ENCODE assay signal across 2 cellular contexts in genomic region chr11:129223701-129224149, GRCh38.
TF ChIP-seq lines count a peak whose summit lies in the region.

No MANE protein-coding gene starts in this region.

TF ChIP-seq in HepG2, 621 proteins besides CTCF, POLR2A, EP300 and RAD21:
- no peak for TF ChIP-seq ZFP37 (CRISPR knock-in tag; IDR thresholded peaks at IDR 0.05; ENCODE audit: borderline replicate concordance)
- TF ChIP-seq SMARCE1 (IDR thresholded peaks at IDR 0.05; ENCODE audit: borderline replicate concordance), result no peak
- TF ChIP-seq, protein P1, sequence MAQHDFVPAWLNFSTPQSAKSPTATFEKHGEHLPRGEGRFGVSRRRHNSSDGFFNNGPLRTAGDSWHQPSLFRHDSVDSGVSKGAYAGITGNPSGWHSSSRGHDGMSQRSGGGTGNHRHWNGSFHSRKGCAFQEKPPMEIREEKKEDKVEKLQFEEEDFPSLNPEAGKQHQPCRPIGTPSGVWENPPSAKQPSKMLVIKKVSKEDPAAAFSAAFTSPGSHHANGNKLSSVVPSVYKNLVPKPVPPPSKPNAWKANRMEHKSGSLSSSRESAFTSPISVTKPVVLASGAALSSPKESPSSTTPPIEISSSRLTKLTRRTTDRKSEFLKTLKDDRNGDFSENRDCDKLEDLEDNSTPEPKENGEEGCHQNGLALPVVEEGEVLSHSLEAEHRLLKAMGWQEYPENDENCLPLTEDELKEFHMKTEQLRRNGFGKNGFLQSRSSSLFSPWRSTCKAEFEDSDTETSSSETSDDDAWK (CRISPR knock-in tag; IDR thresholded peaks at IDR 0.05), result no peak
- no peak for TF ChIP-seq NR3C1 (CRISPR knock-in tag; IDR thresholded peaks at IDR 0.05)
- no peak for TF ChIP-seq FUBP1 (CRISPR knock-in tag; IDR thresholded peaks at IDR 0.05; ENCODE audit: borderline replicate concordance)
- no peak for TF ChIP-seq ZFP90 (CRISPR knock-in tag; IDR thresholded peaks at IDR 0.05; ENCODE audit: borderline replicate concordance)
- no peak for TF ChIP-seq IKZF5 (CRISPR knock-in tag; IDR thresholded peaks at IDR 0.05)
- TF ChIP-seq PLSCR1 (CRISPR knock-in tag; IDR thresholded peaks at IDR 0.05; ENCODE audit: borderline replicate concordance), result no peak
- no peak for TF ChIP-seq ZNF263 (CRISPR knock-in tag; IDR thresholded peaks at IDR 0.05)
- no peak for TF ChIP-seq ZNF549 (CRISPR knock-in tag; IDR thresholded peaks at IDR 0.05)
- TF ChIP-seq, protein P2, sequence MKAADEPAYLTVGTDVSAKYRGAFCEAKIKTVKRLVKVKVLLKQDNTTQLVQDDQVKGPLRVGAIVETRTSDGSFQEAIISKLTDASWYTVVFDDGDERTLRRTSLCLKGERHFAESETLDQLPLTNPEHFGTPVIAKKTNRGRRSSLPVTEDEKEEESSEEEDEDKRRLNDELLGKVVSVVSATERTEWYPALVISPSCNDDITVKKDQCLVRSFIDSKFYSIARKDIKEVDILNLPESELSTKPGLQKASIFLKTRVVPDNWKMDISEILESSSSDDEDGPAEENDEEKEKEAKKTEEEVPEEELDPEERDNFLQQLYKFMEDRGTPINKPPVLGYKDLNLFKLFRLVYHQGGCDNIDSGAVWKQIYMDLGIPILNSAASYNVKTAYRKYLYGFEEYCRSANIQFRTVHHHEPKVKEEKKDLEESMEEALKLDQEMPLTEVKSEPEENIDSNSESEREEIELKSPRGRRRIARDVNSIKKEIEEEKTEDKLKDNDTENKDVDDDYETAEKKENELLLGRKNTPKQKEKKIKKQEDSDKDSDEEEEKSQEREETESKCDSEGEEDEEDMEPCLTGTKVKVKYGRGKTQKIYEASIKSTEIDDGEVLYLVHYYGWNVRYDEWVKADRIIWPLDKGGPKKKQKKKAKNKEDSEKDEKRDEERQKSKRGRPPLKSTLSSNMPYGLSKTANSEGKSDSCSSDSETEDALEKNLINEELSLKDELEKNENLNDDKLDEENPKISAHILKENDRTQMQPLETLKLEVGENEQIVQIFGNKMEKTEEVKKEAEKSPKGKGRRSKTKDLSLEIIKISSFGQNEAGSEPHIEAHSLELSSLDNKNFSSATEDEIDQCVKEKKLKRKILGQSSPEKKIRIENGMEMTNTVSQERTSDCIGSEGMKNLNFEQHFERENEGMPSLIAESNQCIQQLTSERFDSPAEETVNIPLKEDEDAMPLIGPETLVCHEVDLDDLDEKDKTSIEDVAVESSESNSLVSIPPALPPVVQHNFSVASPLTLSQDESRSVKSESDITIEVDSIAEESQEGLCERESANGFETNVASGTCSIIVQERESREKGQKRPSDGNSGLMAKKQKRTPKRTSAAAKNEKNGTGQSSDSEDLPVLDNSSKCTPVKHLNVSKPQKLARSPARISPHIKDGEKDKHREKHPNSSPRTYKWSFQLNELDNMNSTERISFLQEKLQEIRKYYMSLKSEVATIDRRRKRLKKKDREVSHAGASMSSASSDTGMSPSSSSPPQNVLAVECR (CRISPR knock-in tag; IDR thresholded peaks at IDR 0.05; ENCODE audit: borderline replicate concordance), result no peak
- no peak for TF ChIP-seq ZFP62 (CRISPR knock-in tag; IDR thresholded peaks at IDR 0.05)
- no peak for TF ChIP-seq XBP1 (CRISPR knock-in tag; IDR thresholded peaks at IDR 0.05)
- no peak for TF ChIP-seq HDAC2 (CRISPR knock-in tag; IDR thresholded peaks at IDR 0.05)
TF ChIP-seq in HepG2: peak in this region for 0.

TF ChIP-seq in WTC11, 78 proteins besides CTCF, POLR2A, EP300 and RAD21:
- TF ChIP-seq ZNF671 (CRISPR knock-in tag; IDR thresholded peaks at IDR 0.05) (no peak), TCF7 (CRISPR knock-in tag; IDR thresholded peaks at IDR 0.05; ENCODE audit: low read depth) (no peak), ZNF317 (CRISPR knock-in tag; IDR thresholded peaks at IDR 0.05; ENCODE audit: borderline replicate concordance, low read depth) (no peak), JAZF1 (CRISPR knock-in tag; IDR thresholded peaks at IDR 0.05) (no peak), ARID4B (CRISPR knock-in tag; IDR thresholded peaks at IDR 0.05; ENCODE audit: borderline replicate concordance) (no peak), NFE2L1 (CRISPR knock-in tag; IDR thresholded peaks at IDR 0.05) (no peak), FOXP1 (CRISPR knock-in tag; IDR thresholded peaks at IDR 0.05; ENCODE audit: borderline replicate concordance) (no peak)
- TF ChIP-seq, protein P3, sequence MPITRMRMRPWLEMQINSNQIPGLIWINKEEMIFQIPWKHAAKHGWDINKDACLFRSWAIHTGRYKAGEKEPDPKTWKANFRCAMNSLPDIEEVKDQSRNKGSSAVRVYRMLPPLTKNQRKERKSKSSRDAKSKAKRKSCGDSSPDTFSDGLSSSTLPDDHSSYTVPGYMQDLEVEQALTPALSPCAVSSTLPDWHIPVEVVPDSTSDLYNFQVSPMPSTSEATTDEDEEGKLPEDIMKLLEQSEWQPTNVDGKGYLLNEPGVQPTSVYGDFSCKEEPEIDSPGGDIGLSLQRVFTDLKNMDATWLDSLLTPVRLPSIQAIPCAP (CRISPR knock-in tag; IDR thresholded peaks at IDR 0.05), result no peak
- TF ChIP-seq, protein P4, sequence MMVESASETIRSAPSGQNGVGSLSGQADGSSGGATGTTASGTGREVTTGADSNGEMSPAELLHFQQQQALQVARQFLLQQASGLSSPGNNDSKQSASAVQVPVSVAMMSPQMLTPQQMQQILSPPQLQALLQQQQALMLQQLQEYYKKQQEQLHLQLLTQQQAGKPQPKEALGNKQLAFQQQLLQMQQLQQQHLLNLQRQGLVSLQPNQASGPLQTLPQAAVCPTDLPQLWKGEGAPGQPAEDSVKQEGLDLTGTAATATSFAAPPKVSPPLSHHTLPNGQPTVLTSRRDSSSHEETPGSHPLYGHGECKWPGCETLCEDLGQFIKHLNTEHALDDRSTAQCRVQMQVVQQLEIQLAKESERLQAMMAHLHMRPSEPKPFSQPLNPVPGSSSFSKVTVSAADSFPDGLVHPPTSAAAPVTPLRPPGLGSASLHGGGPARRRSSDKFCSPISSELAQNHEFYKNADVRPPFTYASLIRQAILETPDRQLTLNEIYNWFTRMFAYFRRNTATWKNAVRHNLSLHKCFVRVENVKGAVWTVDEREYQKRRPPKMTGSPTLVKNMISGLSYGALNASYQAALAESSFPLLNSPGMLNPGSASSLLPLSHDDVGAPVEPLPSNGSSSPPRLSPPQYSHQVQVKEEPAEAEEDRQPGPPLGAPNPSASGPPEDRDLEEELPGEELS (CRISPR knock-in tag; IDR thresholded peaks at IDR 0.05), result no peak
- TF ChIP-seq, protein P5, sequence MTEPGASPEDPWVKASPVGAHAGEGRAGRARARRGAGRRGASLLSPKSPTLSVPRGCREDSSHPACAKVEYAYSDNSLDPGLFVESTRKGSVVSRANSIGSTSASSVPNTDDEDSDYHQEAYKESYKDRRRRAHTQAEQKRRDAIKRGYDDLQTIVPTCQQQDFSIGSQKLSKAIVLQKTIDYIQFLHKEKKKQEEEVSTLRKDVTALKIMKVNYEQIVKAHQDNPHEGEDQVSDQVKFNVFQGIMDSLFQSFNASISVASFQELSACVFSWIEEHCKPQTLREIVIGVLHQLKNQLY (CRISPR knock-in tag; IDR thresholded peaks at IDR 0.05), result no peak
- TF ChIP-seq, protein P6, sequence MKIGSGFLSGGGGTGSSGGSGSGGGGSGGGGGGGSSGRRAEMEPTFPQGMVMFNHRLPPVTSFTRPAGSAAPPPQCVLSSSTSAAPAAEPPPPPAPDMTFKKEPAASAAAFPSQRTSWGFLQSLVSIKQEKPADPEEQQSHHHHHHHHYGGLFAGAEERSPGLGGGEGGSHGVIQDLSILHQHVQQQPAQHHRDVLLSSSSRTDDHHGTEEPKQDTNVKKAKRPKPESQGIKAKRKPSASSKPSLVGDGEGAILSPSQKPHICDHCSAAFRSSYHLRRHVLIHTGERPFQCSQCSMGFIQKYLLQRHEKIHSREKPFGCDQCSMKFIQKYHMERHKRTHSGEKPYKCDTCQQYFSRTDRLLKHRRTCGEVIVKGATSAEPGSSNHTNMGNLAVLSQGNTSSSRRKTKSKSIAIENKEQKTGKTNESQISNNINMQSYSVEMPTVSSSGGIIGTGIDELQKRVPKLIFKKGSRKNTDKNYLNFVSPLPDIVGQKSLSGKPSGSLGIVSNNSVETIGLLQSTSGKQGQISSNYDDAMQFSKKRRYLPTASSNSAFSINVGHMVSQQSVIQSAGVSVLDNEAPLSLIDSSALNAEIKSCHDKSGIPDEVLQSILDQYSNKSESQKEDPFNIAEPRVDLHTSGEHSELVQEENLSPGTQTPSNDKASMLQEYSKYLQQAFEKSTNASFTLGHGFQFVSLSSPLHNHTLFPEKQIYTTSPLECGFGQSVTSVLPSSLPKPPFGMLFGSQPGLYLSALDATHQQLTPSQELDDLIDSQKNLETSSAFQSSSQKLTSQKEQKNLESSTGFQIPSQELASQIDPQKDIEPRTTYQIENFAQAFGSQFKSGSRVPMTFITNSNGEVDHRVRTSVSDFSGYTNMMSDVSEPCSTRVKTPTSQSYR (CRISPR knock-in tag; IDR thresholded peaks at IDR 0.05), result no peak
